1 cellular context compared by ENCODE assay signal in genomic region chr11:119144825-119145476, GRCh38.
TF ChIP-seq lines count a peak whose summit lies in the region.

No MANE protein-coding gene starts in this region.

TF ChIP-seq in HepG2, 621 proteins besides CTCF, POLR2A, EP300 and RAD21 (continued from another document and continues in another):
- TF ChIP-seq ZBTB34 (CRISPR knock-in tag; IDR thresholded peaks at IDR 0.05) (no peak), ZNF558 (CRISPR knock-in tag; IDR thresholded peaks at IDR 0.05; ENCODE audit: borderline replicate concordance) (no peak), FOXP4 (CRISPR knock-in tag; IDR thresholded peaks at IDR 0.05) (no peak), PCBP2 (optimal IDR thresholded peaks at IDR 0.05; ENCODE audit: low read depth, low read length, poor library complexity, severe bottlenecking) (no peak), ELF3 (CRISPR knock-in tag; IDR thresholded peaks at IDR 0.05) (0 out of 2 replicates have a peak, but pooled peaks have one; percentile 41), ZNF12 (CRISPR knock-in tag; IDR thresholded peaks at IDR 0.05) (no peak), KLF11 (CRISPR knock-in tag; IDR thresholded peaks at IDR 0.05) (no peak), ZSCAN5A (CRISPR knock-in tag; IDR thresholded peaks at IDR 0.05; ENCODE audit: borderline replicate concordance) (no peak), GATAD2A (CRISPR knock-in tag; IDR thresholded peaks at IDR 0.05) (0 out of 2 replicates have a peak, but pooled peaks have one; percentile 29), ATF4 (CRISPR knock-in tag; IDR thresholded peaks at IDR 0.05) (no peak), ZKSCAN5 (CRISPR knock-in tag; IDR thresholded peaks at IDR 0.05) (no peak), SAP130 (CRISPR knock-in tag; IDR thresholded peaks at IDR 0.05; ENCODE audit: low read depth) (peak; percentile 37; the same call in 1 of the 2 replicates), POLR2AphosphoS2 (IDR thresholded peaks at IDR 0.05; ENCODE audit: low read depth, low read length) (no peak), AFF4 (CRISPR knock-in tag; IDR thresholded peaks at IDR 0.05) (no peak), BRD4 (CRISPR knock-in tag; IDR thresholded peaks at IDR 0.05) (no peak), ZSCAN25 (CRISPR knock-in tag; IDR thresholded peaks at IDR 0.05) (peak; percentile 88), REXO4 (CRISPR knock-in tag; IDR thresholded peaks at IDR 0.05; ENCODE audit: borderline replicate concordance) (no peak), GZF1 (CRISPR knock-in tag; IDR thresholded peaks at IDR 0.05) (no peak), ATM (IDR thresholded peaks at IDR 0.05; ENCODE audit: borderline replicate concordance) (no peak), SATB2 (CRISPR knock-in tag; IDR thresholded peaks at IDR 0.05) (no peak), DRAP1 (CRISPR knock-in tag; IDR thresholded peaks at IDR 0.05) (no peak), ARID4A (CRISPR knock-in tag; IDR thresholded peaks at IDR 0.05; ENCODE audit: borderline replicate concordance) (peak; percentile 26; the same call in 1 of the 2 replicates), FOSL1 (CRISPR knock-in tag; IDR thresholded peaks at IDR 0.05; ENCODE audit: borderline replicate concordance) (no peak), IKZF5 (CRISPR knock-in tag; IDR thresholded peaks at IDR 0.05) (no peak), KAT2B (IDR thresholded peaks at IDR 0.05; ENCODE audit: borderline replicate concordance, low read depth, low read length) (no peak), ZNF230 (CRISPR knock-in tag; IDR thresholded peaks at IDR 0.05) (no peak), NFKB2 (CRISPR knock-in tag; IDR thresholded peaks at IDR 0.05; ENCODE audit: borderline replicate concordance) (no peak), USF2 (IDR thresholded peaks at IDR 0.05; ENCODE audit: low read depth, low read length) (no peak), USF2 (CRISPR knock-in tag; IDR thresholded peaks at IDR 0.05; ENCODE audit: borderline replicate concordance) (no peak), MXI1 (IDR thresholded peaks at IDR 0.05; ENCODE audit: borderline replicate concordance, low read depth, low read length) (0 out of 3 replicates have a peak, but pooled peaks have one; percentile 20), SNAPC5 (CRISPR knock-in tag; IDR thresholded peaks at IDR 0.05; ENCODE audit: borderline replicate concordance) (no peak), PAXIP1 (CRISPR knock-in tag; conservative IDR thresholded peaks at IDR 0.05) (no peak), HCFC1 (IDR thresholded peaks at IDR 0.05; ENCODE audit: low read depth, low read length) (no peak)
